22 cellular contexts compared by ENCODE assay signal in the genomic region with DNA sequence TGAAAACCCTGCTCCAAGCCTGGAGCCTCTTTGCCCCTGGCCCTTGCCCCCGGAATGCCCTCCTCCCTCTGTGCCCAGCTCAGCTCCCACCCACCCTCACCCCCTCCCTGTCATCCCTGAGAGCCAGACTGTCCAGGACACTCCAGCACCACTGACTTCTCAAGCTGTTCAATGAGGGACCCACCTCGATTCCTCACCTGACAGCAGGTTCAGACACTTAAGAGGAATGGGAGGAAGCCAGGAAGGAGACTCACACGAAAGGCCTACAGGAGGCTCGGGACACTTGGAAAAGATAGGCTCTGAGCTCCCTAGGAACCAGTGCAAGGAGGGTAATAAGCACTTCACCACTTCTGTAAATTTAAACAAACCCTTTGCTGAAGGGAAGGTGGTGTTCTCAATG. TPM values are rescaled to one million over a fixed set of nuclear protein-coding genes. Genes with fewer than 3 reads are reported as not detected.
"Had no signal": no experiment of that assay in that cellular context is flagged by ENCODE, and none has a peak within 500 bp of the region (broad histone marks: within the 10 kb centered on the region; RNA-seq: fewer than 3 reads in every experiment).

No MANE protein-coding gene starts in this region.

- H3K9me3 ChIP-seq: MG63, SJSA1 had no signal

- H3K4me3 Mint-ChIP-seq: activated CD4-positive, alpha-beta memory T cell treated with anti-CD3 and anti-CD28 coated beads, Interleukin-2, amount 10 ng/mL, durations not matched to agents 7 days and 5 days; activated CD4-positive, alpha-beta T cell treated with anti-CD3 and anti-CD28 coated beads, Interleukin-2, amount 10 ng/mL, durations not matched to agents 7 days and 5 days had no signal

- DNase-seq: activated CD4-positive, alpha-beta memory T cell treated with anti-CD3 and anti-CD28 coated beads, Interleukin-2, amount 10 ng/mL, durations not matched to agents 7 days and 5 days; activated CD4-positive, alpha-beta T cell treated with anti-CD3 and anti-CD28 coated beads, Interleukin-2, amount 10 ng/mL, durations not matched to agents 7 days and 5 days; activated CD4-positive, CD25-positive, alpha-beta regulatory T cell; activated CD8-positive, alpha-beta memory T cell treated with anti-CD3 and anti-CD28 coated beads, Interleukin-2, amount 50 U/mL, for 4 hours; brain microvascular endothelial cell; cerebellar nuclear complex; MG63; NCI-H1105 treated with DMSO at 0.1 percent for 48 hours; NCI-H1436 treated with DMSO at 0.1 percent for 48 hours; NCI-H187; NCI-H2081; NCI-H510A treated with DMSO at 0.1 percent for 48 hours; NCI-H69; NK-92 treated with Interleukin-12 subunit alpha and Interleukin-12 subunit beta, amount 100 ng/mL, for 24 hours; PC-3; SHP77; T-helper 2 cell; T1000 had no signal

- H3K27ac ChIP-seq: brain microvascular endothelial cell, cardiac muscle cell, SJSA1 had no signal

- H3K36me3 ChIP-seq: brain microvascular endothelial cell, cardiac muscle cell, MG63, SJSA1 had no signal

- ATAC-seq: activated naive CD4-positive, alpha-beta T cell treated with anti-CD3 and anti-CD28 coated beads, Interleukin-2, amount 50 U/mL, for 72 hours; PC-3; SK-N-SH treated with all-trans-retinoic acid at 6 μM for 48 hours had no signal

- H3K4me3 ChIP-seq: cardiac muscle cell, MG63, SJSA1 had no signal

- H3K9me3 Mint-ChIP-seq: activated CD4-positive, alpha-beta memory T cell treated with anti-CD3 and anti-CD28 coated beads, Interleukin-2, amount 10 ng/mL, durations not matched to agents 7 days and 5 days; activated CD4-positive, alpha-beta T cell treated with anti-CD3 and anti-CD28 coated beads, Interleukin-2, amount 10 ng/mL, durations not matched to agents 7 days and 5 days; activated naive CD4-positive, alpha-beta T cell treated with anti-CD3 and anti-CD28 coated beads, Interleukin-2, amount 50 U/mL, for 72 hours had no signal

- H3K36me3 Mint-ChIP-seq: activated naive CD4-positive, alpha-beta T cell treated with anti-CD3 and anti-CD28 coated beads, Interleukin-2, amount 50 U/mL, for 72 hours had no signal

- H3K27ac Mint-ChIP-seq: activated CD4-positive, alpha-beta memory T cell treated with anti-CD3 and anti-CD28 coated beads, Interleukin-2, amount 10 ng/mL, durations not matched to agents 7 days and 5 days; activated CD4-positive, alpha-beta T cell treated with anti-CD3 and anti-CD28 coated beads, Interleukin-2, amount 10 ng/mL, durations not matched to agents 7 days and 5 days; activated naive CD4-positive, alpha-beta T cell treated with anti-CD3 and anti-CD28 coated beads, Interleukin-2, amount 50 U/mL, for 72 hours had no signal

- H3K27me3 ChIP-seq: cardiac muscle cell, MG63, SJSA1 had no signal

RNA-seq across cellular contexts. Expression of a gene that starts 35.8 kb away (rescaled TPM):
- total RNA-seq: activated CD4-positive, alpha-beta memory T cell treated with anti-CD3 and anti-CD28 coated beads, Interleukin-2, amount 10 ng/mL, durations not matched to agents 7 days and 5 days; activated CD4-positive, alpha-beta T cell treated with anti-CD3 and anti-CD28 coated beads, Interleukin-2, amount 10 ng/mL, durations not matched to agents 7 days and 5 days; activated naive CD4-positive, alpha-beta T cell treated with anti-CD3 and anti-CD28 coated beads, Interleukin-2, amount 50 U/mL, for 72 hours; cardiac muscle cell; PC-3; SJSA1 had no signal
- polyA plus RNA-seq: cardiac muscle cell had no signal
